In the genomic region with DNA sequence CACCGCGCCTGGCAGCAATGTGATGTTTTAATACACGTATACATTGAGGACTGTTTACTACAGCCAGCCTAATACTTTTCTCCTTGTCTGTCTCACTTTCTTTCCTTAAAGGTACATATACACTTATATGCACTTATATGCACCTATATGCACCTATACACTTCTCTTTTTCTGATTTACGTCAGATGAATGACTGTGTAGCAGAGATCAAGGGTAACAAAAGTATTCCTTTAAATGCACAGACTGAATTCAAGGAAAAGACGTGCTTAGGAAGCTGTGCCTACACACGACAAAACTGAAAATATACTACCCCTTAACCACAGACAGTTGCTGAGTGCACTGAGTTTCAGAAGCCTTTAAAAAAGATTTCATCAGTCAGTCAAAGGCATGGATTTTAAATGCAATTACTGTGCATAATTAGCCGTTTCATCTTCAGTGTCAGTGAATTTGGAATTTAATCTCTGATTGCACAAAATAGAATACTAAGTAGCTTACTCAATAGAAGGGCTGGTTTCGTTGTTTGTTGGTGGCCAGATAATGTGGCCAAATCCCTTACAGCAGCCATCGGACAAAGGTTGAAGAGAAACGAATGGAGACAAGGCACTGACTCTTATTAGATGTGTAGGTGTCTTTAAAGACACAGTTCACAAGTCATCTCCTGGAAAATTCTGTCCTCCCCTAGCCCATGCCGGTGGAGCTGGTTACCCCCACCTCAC, we compare ENCODE assay signal across 2 cellular contexts.
TF ChIP-seq lines count a peak whose summit lies in the region.

No MANE protein-coding gene starts in this region.

TF ChIP-seq in SK-N-SH, 30 proteins besides CTCF, POLR2A, EP300 and RAD21 (continued from another document):
- TF ChIP-seq USF2 (IDR thresholded peaks at IDR 0.05; ENCODE audit: borderline replicate concordance, low read depth, low read length) (no peak), TCF12 (IDR thresholded peaks at IDR 0.05) (no peak), POLR2AphosphoS5 (IDR thresholded peaks at IDR 0.05; ENCODE audit: low read depth, low read length) (no peak), ZBTB33 (IDR thresholded peaks at IDR 0.05; ENCODE audit: borderline replicate concordance, low read depth) (no peak)
TF ChIP-seq in SK-N-SH: peak in this region for 0.

TF ChIP-seq in SK-N-SH treated with all-trans-retinoic acid at 6 μM for 48 hours, 23 proteins besides CTCF, POLR2A, EP300 and RAD21 (continued from another document):
- TF ChIP-seq PATZ1 (CRISPR knock-in tag; IDR thresholded peaks at IDR 0.05; ENCODE audit: borderline replicate concordance) = no peak
- TF ChIP-seq BACH2 (CRISPR knock-in tag; IDR thresholded peaks at IDR 0.05; ENCODE audit: borderline replicate concordance) = no peak
- TF ChIP-seq PPARA (CRISPR knock-in tag; IDR thresholded peaks at IDR 0.05; ENCODE audit: borderline replicate concordance) = no peak
- TF ChIP-seq CSDC2 (CRISPR knock-in tag; IDR thresholded peaks at IDR 0.05) = no peak
- no peak for TF ChIP-seq RARB (CRISPR knock-in tag; IDR thresholded peaks at IDR 0.05)
- no peak for TF ChIP-seq ISL1 (CRISPR knock-in tag; IDR thresholded peaks at IDR 0.05)
- TF ChIP-seq OSR1 (CRISPR knock-in tag; IDR thresholded peaks at IDR 0.05) = no peak
